15 cellular contexts compared by ENCODE assay signal in genomic region chr13:59320021-59320420, GRCh38.
DNase-seq lines count a peak whose midpoint lies in the region; ATAC-seq, FAIRE-seq and TF ChIP-seq lines count a peak whose summit lies in the region.
"Had no signal": no experiment of that assay in that cellular context is flagged by ENCODE, and none has a peak within 500 bp of the region (broad histone marks: within the 10 kb centered on the region; RNA-seq: fewer than 3 reads in every experiment).

No MANE protein-coding gene starts in this region.

- H4K20me1 ChIP-seq in endothelial cell of umbilical vein (replicated peaks; ENCODE audit: control insufficient read depth, extremely low read depth, insufficient read depth, low read length) = no peaks in the 10 kb centered on the region
- H4K20me1 ChIP-seq: BLaER1 treated with 17β-estradiol and CSF1 and Interleukin-3, amounts not matched to agents 10 nM and 100 nM had no signal

- no peaks in the 10 kb centered on the region for H3K79me1 ChIP-seq in neuronal stem cell (ENCODE audit: low read depth, low read length)

- H3K18ac ChIP-seq in neuronal stem cell (ENCODE audit: low read length) = no peak overlapping the region

- H3K27ac ChIP-seq in right cardiac atrium (ENCODE audit: low read length) (peak overlapping the region; percentile 64), endothelial cell of umbilical vein (ENCODE audit: insufficient read depth, low read depth, low read length) (peak overlapping the region; percentile 53), neuronal stem cell (replicated peaks; ENCODE audit: low read length) (no peak overlapping the region)
- H3K27ac ChIP-seq: A549; BLaER1 treated with 17β-estradiol and CSF1 and Interleukin-3, amounts not matched to agents 10 nM and 100 nM had no signal

- no peak for FAIRE-seq in endothelial cell of umbilical vein (lab: Jason Lieb, UNC)
- FAIRE-seq: A549, HepG2, HTR-8/SVneo had no signal

- 46% methylated on average over 2 of the region's 2 CpGs for WGBS in right cardiac atrium
- no CpG with 5 or more reads among the region's 2 CpGs for WGBS in neuronal stem cell (ENCODE audit: extremely low coverage in 2 of 2, insufficient read length in 2 of 2, insufficient replicate concordance in 1 of 2), 2 donors

- H2BK5ac ChIP-seq in neuronal stem cell (ENCODE audit: low read length) = no peak overlapping the region

- H2BK12ac ChIP-seq in neuronal stem cell (ENCODE audit: low read length) = no peak overlapping the region

- CTCF ChIA-PET in endothelial cell of umbilical vein (lab: Charles Lee) = interaction anchor here (0.9 to 4.5 kb wide), 3 partner anchors 37 to 1686 kb away, joined by 4 to 41 read pairs (median 4); partner anchors contain the start of gene PCDH17

- intact Hi-C loops in right cardiac atrium (cut with DNase I) = no loop called here
- intact Hi-C loops in left ventricle myocardium superior (cut with micrococcal nuclease) = no loop called here
- intact Hi-C loops in endothelial cell of umbilical vein (cut with micrococcal nuclease) = no loop called here

- H2BK120ac ChIP-seq in neuronal stem cell (ENCODE audit: low read depth, low read length) = no peak overlapping the region

- POLR2A ChIA-PET in endothelial cell of umbilical vein (lab: Charles Lee) = no interaction called here

- H3K9me1 ChIP-seq in endothelial cell of umbilical vein (replicated peaks; ENCODE audit: control insufficient read depth, extremely low read depth, insufficient read depth, low read length) = no peaks in the 10 kb centered on the region

- H3K36me3 Mint-ChIP-seq in T-helper 2 cell treated with Interferon-gamma antibody and Interleukin-4, amounts not matched to agents 5 μg/mL and 100 μg/mL, for 36 hours (ENCODE audit: low read depth) = no peaks in the 10 kb centered on the region
- H3K36me3 Mint-ChIP-seq: CD4-positive, CD25-positive, alpha-beta regulatory T cell had no signal

- no peaks in the 10 kb centered on the region for H3K79me2 ChIP-seq in endothelial cell of umbilical vein (ENCODE audit: control insufficient read depth, insufficient read depth, low read length)

- H3K9ac ChIP-seq in endothelial cell of umbilical vein (replicated peaks; ENCODE audit: extremely low read depth, insufficient read depth, low read length) (no peak overlapping the region), neuronal stem cell (ENCODE audit: low read depth, low read length, poor library complexity) (no peak overlapping the region)
- H3K9ac ChIP-seq: BLaER1 treated with 17β-estradiol and CSF1 and Interleukin-3, amounts not matched to agents 10 nM and 100 nM had no signal

- no peaks in the 10 kb centered on the region for H3K4me1 Mint-ChIP-seq in T-helper 2 cell treated with Interferon-gamma antibody and Interleukin-4, amounts not matched to agents 5 μg/mL and 100 μg/mL, for 36 hours (ENCODE audit: low read depth)
- H3K4me1 Mint-ChIP-seq: CD4-positive, CD25-positive, alpha-beta regulatory T cell had no signal

- no TSS peak for BruUV-seq in endothelial cell of umbilical vein (replicated peaks; lab: Mats Ljungman, UMichigan)

- no peak for TF ChIP-seq CTCF in endothelial cell of umbilical vein (IDR thresholded peaks at IDR 0.05; ENCODE audit: extremely low read depth in 1 of 2, insufficient read depth in 1 of 2, low read depth in 1 of 2, low read length in 2 of 2)

- H3K4me3 Mint-ChIP-seq in T-helper 2 cell treated with Interferon-gamma antibody and Interleukin-4, amounts not matched to agents 5 μg/mL and 100 μg/mL, for 36 hours = no peak overlapping the region
- H3K4me3 Mint-ChIP-seq: CD4-positive, CD25-positive, alpha-beta regulatory T cell; HFFc6 had no signal

- no peak overlapping the region for H4K91ac ChIP-seq in neuronal stem cell (ENCODE audit: low read depth, low read length, poor library complexity)

- no peaks in the 10 kb centered on the region for H3K36me3 ChIP-seq in endothelial cell of umbilical vein (ENCODE audit: control insufficient read depth in 2 of 2, extremely low read depth in 1 of 2, insufficient read depth in 2 of 2, low read length in 2 of 2)
- H3K36me3 ChIP-seq in neuronal stem cell (replicated peaks in 1 of 2; ENCODE audit: control insufficient read depth in 2 of 2, insufficient read depth in 2 of 2, low read length in 2 of 2) = no peaks in the 10 kb centered on the region
- H3K36me3 ChIP-seq: BLaER1 treated with 17β-estradiol and CSF1 and Interleukin-3, amounts not matched to agents 10 nM and 100 nM had no signal

- H4K8ac ChIP-seq in neuronal stem cell (ENCODE audit: low read depth, low read length) = no peak overlapping the region

- no peak overlapping the region for H3K4ac ChIP-seq in neuronal stem cell (ENCODE audit: low read length)

- H3K27me3 ChIP-seq in right cardiac atrium (ENCODE audit: control insufficient read depth, insufficient read depth) (no peaks in the 10 kb centered on the region), endothelial cell of umbilical vein (ENCODE audit: control insufficient read depth in 2 of 2, insufficient read depth in 2 of 2, low read length in 2 of 2) (no peaks in the 10 kb centered on the region), neuronal stem cell (ENCODE audit: control insufficient read depth in 3 of 3, insufficient read depth in 3 of 3, low read depth in 1 of 3, low read length in 3 of 3) (no peaks in the 10 kb centered on the region)
- H3K27me3 ChIP-seq: BLaER1 treated with 17β-estradiol and CSF1 and Interleukin-3, amounts not matched to agents 10 nM and 100 nM had no signal

- no peaks in the 10 kb centered on the region for H3K4me1 ChIP-seq in right cardiac atrium (ENCODE audit: control insufficient read depth, insufficient read depth, low read length)
- H3K4me1 ChIP-seq in endothelial cell of umbilical vein (ENCODE audit: control insufficient read depth, extremely low read depth, insufficient read depth, low read length) = peaks cover 23% of the 10 kb centered on the region
- peaks cover 0 to 5% of the 10 kb centered on the region in 2 donors for H3K4me1 ChIP-seq in neuronal stem cell (ENCODE audit: control insufficient read depth in 2 of 2, insufficient read depth in 1 of 2, low read depth in 1 of 2, low read length in 2 of 2)
- H3K4me1 ChIP-seq: A549 had no signal

- dilution Hi-C loops in endothelial cell of umbilical vein (cut with MboI; ENCODE audit: extremely low pct_ligation_motif_present, low sequenced_read_pairs) = no loop called here

- H3K4me3 ChIP-seq in right cardiac atrium (ENCODE audit: low read length) (no peak overlapping the region), endothelial cell of umbilical vein (replicated peaks in 1 of 3; ENCODE audit: insufficient read depth in 1 of 3, low read depth in 1 of 3, low read length in 3 of 3) (no peak overlapping the region), neuronal stem cell (ENCODE audit: low read length in 2 of 2) (no peak overlapping the region)
- H3K4me3 ChIP-seq: A549; BLaER1 treated with 17β-estradiol and CSF1 and Interleukin-3, amounts not matched to agents 10 nM and 100 nM had no signal

- H2AK5ac ChIP-seq in neuronal stem cell (ENCODE audit: low read depth, low read length) = no peak overlapping the region

- no peak overlapping the region for H3K27ac Mint-ChIP-seq in T-helper 2 cell treated with Interferon-gamma antibody and Interleukin-4, amounts not matched to agents 5 μg/mL and 100 μg/mL, for 36 hours
- H3K27ac Mint-ChIP-seq: CD4-positive, CD25-positive, alpha-beta regulatory T cell; HFFc6 had no signal

- H3K27me3 Mint-ChIP-seq in T-helper 2 cell treated with Interferon-gamma antibody and Interleukin-4, amounts not matched to agents 5 μg/mL and 100 μg/mL, for 36 hours (ENCODE audit: low read depth) = no peaks in the 10 kb centered on the region

- H3K4me2 ChIP-seq in endothelial cell of umbilical vein (ENCODE audit: insufficient read depth, low read length) (peak overlapping the region; percentile 62), neuronal stem cell (ENCODE audit: insufficient read depth, low read length, poor library complexity, severe bottlenecking) (no peak overlapping the region)
- H3K4me2 ChIP-seq: A549; BLaER1 treated with 17β-estradiol and CSF1 and Interleukin-3, amounts not matched to agents 10 nM and 100 nM had no signal

- no peak overlapping the region for H2BK15ac ChIP-seq in neuronal stem cell (ENCODE audit: low read length)

- no peaks in the 10 kb centered on the region for H3K9me3 Mint-ChIP-seq in T-helper 2 cell treated with Interferon-gamma antibody and Interleukin-4, amounts not matched to agents 5 μg/mL and 100 μg/mL, for 36 hours
- H3K9me3 Mint-ChIP-seq: HFFc6 had no signal

- DNase-seq in right cardiac atrium (no peak), left ventricle myocardium superior (no peak), endothelial cell of umbilical vein (ENCODE audit: low read depth, low spot score) (peak; percentile 47), neuronal stem cell (ENCODE audit: low spot score) (no peak)
- DNase-seq in stimulated activated naive CD8-positive, alpha-beta T cell treated with anti-CD3 and anti-CD28 coated beads, Interleukin-15, Interleukin-2, amounts not matched to agents 100 U/mL and 50 U/mL, for 24 hours = no peak
- DNase-seq in T-helper 2 cell treated with Interferon-gamma antibody and Interleukin-4, amounts not matched to agents 5 μg/mL and 100 μg/mL, for 36 hours (ENCODE audit: low spot score) = no peak
- DNase-seq: AML-193; CD4-positive, CD25-positive, alpha-beta regulatory T cell; DMS53; HCEC 1CT; HFFc6 had no signal

- TF ChIP-seq POLR2A in endothelial cell of umbilical vein (IDR thresholded peaks at IDR 0.05; ENCODE audit: low read depth, low read length) = no peak

- peak overlapping the region; percentile 74 for H2AFZ ChIP-seq in endothelial cell of umbilical vein (ENCODE audit: low read depth, low read length)
- H2AFZ ChIP-seq in neuronal stem cell (ENCODE audit: low read length) = peak overlapping the region; percentile 24

- H3K14ac ChIP-seq in neuronal stem cell (ENCODE audit: low read length) = no peak overlapping the region

- ATAC-seq in right cardiac atrium = no peak
- no peak for ATAC-seq in left ventricle myocardium superior
- no peak for ATAC-seq in stimulated activated naive CD8-positive, alpha-beta T cell treated with anti-CD3 and anti-CD28 coated beads, Interleukin-15, Interleukin-2, amounts not matched to agents 100 U/mL and 50 U/mL, for 24 hours
- ATAC-seq: A549, HepG2 had no signal

- no peaks in the 10 kb centered on the region for H3K9me3 ChIP-seq in right cardiac atrium (ENCODE audit: control insufficient read depth, low read length)
- no peaks in the 10 kb centered on the region for H3K9me3 ChIP-seq in endothelial cell of umbilical vein (replicated peaks; ENCODE audit: control insufficient read depth, insufficient read depth, low read length)
- H3K9me3 ChIP-seq in neuronal stem cell (replicated peaks in 1 of 2; ENCODE audit: control insufficient read depth in 2 of 2, insufficient read depth in 1 of 2, low read depth in 1 of 2, low read length in 2 of 2) = no peaks in the 10 kb centered on the region
- H3K9me3 ChIP-seq: A549; BLaER1 treated with 17β-estradiol and CSF1 and Interleukin-3, amounts not matched to agents 10 nM and 100 nM had no signal

- no peak overlapping the region for H3K23ac ChIP-seq in neuronal stem cell (ENCODE audit: low read depth, low read length, poor library complexity)

TF ChIP-seq in endothelial cell of umbilical vein, 7 proteins besides CTCF, POLR2A, EP300 and RAD21 (continues in another document):
- no peak for TF ChIP-seq JUN (IDR thresholded peaks at IDR 0.05; ENCODE audit: borderline replicate concordance, insufficient read depth, insufficient read length, low read depth)
